ENCODE assay signal across 17 cellular contexts in the genomic region with DNA sequence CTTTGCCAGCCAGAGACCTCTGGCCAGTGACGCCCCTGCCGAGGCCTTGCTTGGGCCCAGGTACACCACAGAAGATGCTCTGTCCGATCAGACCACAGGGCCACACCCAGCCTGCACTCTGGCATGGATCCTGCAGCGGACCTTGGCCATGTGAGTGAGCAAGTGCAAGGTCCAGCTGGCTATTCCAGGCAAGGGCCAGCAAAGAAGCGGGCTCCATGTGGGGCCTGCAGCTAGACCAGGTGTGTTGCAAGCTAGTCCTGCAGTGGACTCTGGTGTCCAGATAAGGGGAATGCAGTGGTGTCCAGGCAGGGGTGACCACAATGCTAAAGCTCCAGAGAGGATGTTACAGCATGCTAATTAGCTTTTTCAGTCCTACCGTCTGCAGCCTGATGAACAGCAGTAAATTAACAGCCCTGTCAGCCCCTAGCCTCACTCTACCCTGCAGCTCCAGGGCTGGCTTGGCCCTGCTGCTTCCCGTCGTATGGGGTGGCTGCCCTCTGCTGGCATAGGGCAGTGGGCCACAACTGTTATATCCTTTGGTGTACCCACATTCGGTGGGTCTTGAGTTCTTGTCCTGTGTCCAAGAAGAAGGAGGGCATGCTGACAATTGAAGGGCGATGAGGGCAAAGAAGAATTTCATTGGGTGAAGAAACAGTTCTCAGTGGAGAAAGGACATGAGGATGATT.
DNase-seq lines count a peak whose midpoint lies in the region; ATAC-seq and TF ChIP-seq lines count a peak whose summit lies in the region.
"Had no signal": no experiment of that assay in that cellular context is flagged by ENCODE, and none has a peak within 500 bp of the region (broad histone marks: within the 10 kb centered on the region; RNA-seq: fewer than 3 reads in every experiment).

No MANE protein-coding gene starts in this region.

- no peak overlapping the region for H3K4me3 ChIP-seq in Caco-2 (ENCODE audit: low read depth, low read length)
- no peak overlapping the region for H3K4me3 ChIP-seq in mesendoderm (ENCODE audit: low read length)
- H3K4me3 ChIP-seq: ovary had no signal

- DNase-seq in Caco-2 = peak in 1 of 2 experiments; percentile 44
- DNase-seq in HuH-7.5 (ENCODE audit: low spot score) = peak; percentile 38
- DNase-seq in cerebellum (ENCODE audit: low spot score) = peak; percentile 5
- peak; percentile 41 for DNase-seq in mesendoderm
- DNase-seq in activated effector memory CD4-positive, alpha-beta T cell treated with anti-CD3 and anti-CD28 coated beads, Interleukin-2, amount 50 U/mL, for 16 hours = no peak
- no peak for DNase-seq in natural killer cell treated with Interleukin-12 subunit alpha and Interleukin-12 subunit beta and Interleukin-15 and Interleukin-18, amount 100 ng/mL, for 72 hours (ENCODE audit: low spot score)
- no peak for DNase-seq in progenitor cell of endocrine pancreas (ENCODE audit: low spot score, unreplicated experiment)
- no peak for DNase-seq in stimulated activated CD4-positive, alpha-beta T cell treated with anti-CD3 and anti-CD28 coated beads, Interleukin-4, amount 100 ng/mL, for 24 hours
- DNase-seq: activated effector memory CD4-positive, alpha-beta T cell treated with Interleukin-2 at 50 U/mL for 16 hours; central memory CD4-positive, alpha-beta T cell; effector memory CD8-positive, alpha-beta T cell; KG1; left cardiac atrium; ovary; stimulated activated CD4-positive, alpha-beta T cell treated with anti-CD3 and anti-CD28 coated beads, Interleukin-4, amount 100 ng/mL, for 1 hour had no signal

- H4K8ac ChIP-seq in mesendoderm (ENCODE audit: low read depth, low read length) = no peak overlapping the region

- H3K79me2 ChIP-seq in mesendoderm (ENCODE audit: control insufficient read depth, insufficient read depth, low read length) = no peaks in the 10 kb centered on the region

- H2BK5ac ChIP-seq in mesendoderm (ENCODE audit: low read length) = peak overlapping the region; percentile 59

- H3K4me1 ChIP-seq in Caco-2 = peaks cover 9% of the 10 kb centered on the region; the same call in 1 of the 2 replicates
- H3K4me1 ChIP-seq in mesendoderm (ENCODE audit: control insufficient read depth, low read depth, low read length) = peaks cover 14% of the 10 kb centered on the region

- WGBS in mesendoderm (ENCODE audit: extremely low coverage, insufficient coverage, low lambda C conversion rate) = no CpG with 5 or more reads among the region's 10 CpGs

- intact Hi-C loops in Caco-2 (cut with micrococcal nuclease; ENCODE audit: unreplicated experiment) = no loop called here

- H3K4me1 Mint-ChIP-seq in Caco-2 (ENCODE audit: low read depth, unreplicated experiment) (no peaks in the 10 kb centered on the region), progenitor cell of endocrine pancreas (ENCODE audit: low read depth) (no peaks in the 10 kb centered on the region)
- H3K4me1 Mint-ChIP-seq in natural killer cell treated with Interleukin-12 subunit alpha and Interleukin-12 subunit beta and Interleukin-15 and Interleukin-18, amount 100 ng/mL, for 72 hours (ENCODE audit: low read depth in 2 of 2) = peaks cover 7 to 16% of the 10 kb centered on the region in 2 donors

- H3K9me3 Mint-ChIP-seq in Caco-2 (ENCODE audit: unreplicated experiment) (no peaks in the 10 kb centered on the region), progenitor cell of endocrine pancreas (ENCODE audit: low read depth) (no peaks in the 10 kb centered on the region)
- H3K9me3 Mint-ChIP-seq in natural killer cell treated with Interleukin-12 subunit alpha and Interleukin-12 subunit beta and Interleukin-15 and Interleukin-18, amount 100 ng/mL, for 72 hours = no peaks in the 10 kb centered on the region
- H3K9me3 Mint-ChIP-seq: effector memory CD8-positive, alpha-beta T cell had no signal

- no peak overlapping the region for H3K4ac ChIP-seq in mesendoderm (ENCODE audit: low read depth, low read length)

- H3K56ac ChIP-seq in mesendoderm (ENCODE audit: low read length) = no peak overlapping the region

- H3K79me1 ChIP-seq in mesendoderm (ENCODE audit: low read length) = no peaks in the 10 kb centered on the region

- no peak overlapping the region for H3K27ac Mint-ChIP-seq in Caco-2 (ENCODE audit: unreplicated experiment)
- H3K27ac Mint-ChIP-seq in natural killer cell treated with Interleukin-12 subunit alpha and Interleukin-12 subunit beta and Interleukin-15 and Interleukin-18, amount 100 ng/mL, for 72 hours = no peak overlapping the region
- H3K27ac Mint-ChIP-seq in progenitor cell of endocrine pancreas = no peak overlapping the region
- H3K27ac Mint-ChIP-seq: T-helper 1 cell treated with Interleukin-12 subunit alpha and Interleukin-12 subunit beta and Interleukin-4 antibody, amounts not matched to agents 30 μg/mL and 1 μg/mL, for 36 hours had no signal

- H3K9ac ChIP-seq in mesendoderm (ENCODE audit: low read length) = no peak overlapping the region

- H3K36me3 Mint-ChIP-seq in Caco-2 (ENCODE audit: insufficient read depth, unreplicated experiment) (no peaks in the 10 kb centered on the region), progenitor cell of endocrine pancreas (ENCODE audit: insufficient read depth) (peaks cover 7% of the 10 kb centered on the region)
- peaks cover 4% of the 10 kb centered on the region for H3K36me3 Mint-ChIP-seq in natural killer cell treated with Interleukin-12 subunit alpha and Interleukin-12 subunit beta and Interleukin-15 and Interleukin-18, amount 100 ng/mL, for 72 hours

- ATAC-seq in natural killer cell treated with Interleukin-12 subunit alpha and Interleukin-12 subunit beta and Interleukin-15 and Interleukin-18, amount 100 ng/mL, for 72 hours = no peak
- ATAC-seq: effector memory CD8-positive, alpha-beta T cell; left cardiac atrium had no signal

- H2AK5ac ChIP-seq in mesendoderm (ENCODE audit: low read length) = peak overlapping the region; percentile 33

- TF ChIP-seq CTCF in Caco-2 (IDR thresholded peaks at IDR 0.05; ENCODE audit: insufficient read depth in 1 of 2, low read depth in 1 of 2, low read length in 1 of 2, severe bottlenecking in 1 of 2, unreplicated experiment in 1 of 2) (peak; percentile 2 to 20), progenitor cell of endocrine pancreas (IDR thresholded peaks at IDR 0.05; ENCODE audit: unreplicated experiment) (no peak)

- no peak overlapping the region for H3K4me2 ChIP-seq in mesendoderm (ENCODE audit: low read length)

- H3K9me3 ChIP-seq in Caco-2 = no peaks in the 10 kb centered on the region; the same call in 1 of the 2 replicates
- H3K9me3 ChIP-seq: ovary had no signal

- no peak overlapping the region for H3K23ac ChIP-seq in mesendoderm (ENCODE audit: low read length)

- no TSS peak for BruUV-seq in Caco-2 (replicated peaks; lab: Mats Ljungman, UMichigan)

- H3K18ac ChIP-seq in mesendoderm (ENCODE audit: low read length) = no peak overlapping the region

- no peak overlapping the region for H2BK15ac ChIP-seq in mesendoderm (replicated peaks; ENCODE audit: low read depth)

- CTCF ChIA-PET in Caco-2 (lab: Charles Lee) = no interaction called here

- no peak overlapping the region for H4K5ac ChIP-seq in mesendoderm (ENCODE audit: low read length)

- POLR2A ChIA-PET in Caco-2 (lab: Charles Lee) = no interaction called here

- H3K36me3 ChIP-seq in Caco-2 (ENCODE audit: control insufficient read depth, insufficient read depth, low read length) (no peaks in the 10 kb centered on the region; the same call in 1 of the 2 replicates), mesendoderm (ENCODE audit: control insufficient read depth, insufficient read depth, low read length) (no peaks in the 10 kb centered on the region)
- H3K36me3 ChIP-seq: ovary had no signal

- H3K4me3 Mint-ChIP-seq in Caco-2 (ENCODE audit: unreplicated experiment) (no peak overlapping the region), progenitor cell of endocrine pancreas (ENCODE audit: low read depth) (no peak overlapping the region)
- no peak overlapping the region for H3K4me3 Mint-ChIP-seq in natural killer cell treated with Interleukin-12 subunit alpha and Interleukin-12 subunit beta and Interleukin-15 and Interleukin-18, amount 100 ng/mL, for 72 hours
- H3K4me3 Mint-ChIP-seq: effector memory CD8-positive, alpha-beta T cell; T-helper 1 cell treated with Interleukin-12 subunit alpha and Interleukin-12 subunit beta and Interleukin-4 antibody, amounts not matched to agents 30 μg/mL and 1 μg/mL, for 36 hours had no signal

- no peak overlapping the region for H3K27ac ChIP-seq in mesendoderm (ENCODE audit: low read depth, low read length)
- H3K27ac ChIP-seq: HL-60, ovary had no signal

- H2BK120ac ChIP-seq in mesendoderm (ENCODE audit: low read depth, low read length) = no peak overlapping the region

- H3K27me3 Mint-ChIP-seq in Caco-2 (ENCODE audit: insufficient read depth, unreplicated experiment) = no peaks in the 10 kb centered on the region
- no peaks in the 10 kb centered on the region for H3K27me3 Mint-ChIP-seq in natural killer cell treated with Interleukin-12 subunit alpha and Interleukin-12 subunit beta and Interleukin-15 and Interleukin-18, amount 100 ng/mL, for 72 hours
- H3K27me3 Mint-ChIP-seq in progenitor cell of endocrine pancreas = no peaks in the 10 kb centered on the region
- H3K27me3 Mint-ChIP-seq: effector memory CD8-positive, alpha-beta T cell had no signal

- H3K27me3 ChIP-seq in Caco-2 (replicated peaks; ENCODE audit: control insufficient read depth, insufficient read depth, low read length) (no peaks in the 10 kb centered on the region), mesendoderm (ENCODE audit: insufficient read depth, low read length, poor library complexity) (no peaks in the 10 kb centered on the region)
- H3K27me3 ChIP-seq: ovary had no signal

Comparison
In these comparisons a context has a peak if more than half of its experiments do, and no peak if none do; other contexts are left out.
1. DNase-seq: peak in HuH-7.5 (single experiment), cerebellum (single experiment) and mesendoderm (single experiment); none in activated effector memory CD4-positive, alpha-beta T cell treated with anti-CD3 and anti-CD28 coated beads, Interleukin-2, amount 50 U/mL, for 16 hours (single experiment), natural killer cell treated with Interleukin-12 subunit alpha and Interleukin-12 subunit beta and Interleukin-15 and Interleukin-18, amount 100 ng/mL, for 72 hours (single experiment), progenitor cell of endocrine pancreas (single experiment) and stimulated activated CD4-positive, alpha-beta T cell treated with anti-CD3 and anti-CD28 coated beads, Interleukin-4, amount 100 ng/mL, for 24 hours (single experiment).